ENCODE assay signal across 23 cellular contexts in the genomic region with DNA sequence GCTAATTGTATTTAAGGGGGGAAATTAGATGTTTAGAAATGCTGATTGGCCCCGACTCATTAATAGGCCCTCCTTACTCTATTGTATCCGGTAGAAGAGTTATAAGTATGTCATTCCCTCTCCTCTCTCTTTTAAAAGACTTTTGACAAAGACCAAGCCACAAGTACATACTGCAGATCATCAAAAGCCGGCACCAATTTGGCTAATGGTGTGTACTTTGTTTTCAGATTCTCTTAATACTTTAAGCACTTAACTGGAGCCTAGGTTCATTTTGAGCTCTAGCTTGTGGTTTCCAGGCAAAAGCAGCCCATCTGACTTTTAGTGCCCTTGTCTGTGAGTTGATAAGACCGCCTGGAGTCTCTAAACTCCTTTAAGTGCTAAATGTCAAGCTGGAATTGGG.
DNase-seq lines count a peak whose midpoint lies in the region; ATAC-seq and TF ChIP-seq lines count a peak whose summit lies in the region.
"Had no signal": no experiment of that assay in that cellular context is flagged by ENCODE, and none has a peak within 500 bp of the region (broad histone marks: within the 10 kb centered on the region; RNA-seq: fewer than 3 reads in every experiment).

No MANE protein-coding gene starts in this region.

- peak overlapping the region; percentile 76 for H3K27ac ChIP-seq in cardiac muscle cell
- H3K27ac ChIP-seq in hepatocyte, result peak overlapping the region; percentile 1
- H3K27ac ChIP-seq: body of pancreas, coronary artery, heart right ventricle, KMS-11, right lobe of liver, vagina had no signal

- WGBS in hepatocyte (ENCODE audit: low lambda C conversion rate, missing lambda C conversion rate), result 19% methylated on average over 4 of the region's 4 CpGs

- H3K27me3 Mint-ChIP-seq in type B pancreatic cell, result no peaks in the 10 kb centered on the region
- H3K27me3 Mint-ChIP-seq in T-helper 2 cell treated with Interferon-gamma antibody and Interleukin-4, amounts not matched to agents 5 μg/mL and 100 μg/mL, for 36 hours (ENCODE audit: low read depth), result no peaks in the 10 kb centered on the region
- H3K27me3 Mint-ChIP-seq: activated CD8-positive, alpha-beta memory T cell treated with anti-CD3 and anti-CD28 coated beads, Interleukin-2, amount 10 ng/mL, durations not matched to agents 7 days and 5 days had no signal

- H3K4me3 Mint-ChIP-seq in type B pancreatic cell, result no peak overlapping the region
- H3K4me3 Mint-ChIP-seq in T-helper 2 cell treated with Interferon-gamma antibody and Interleukin-4, amounts not matched to agents 5 μg/mL and 100 μg/mL, for 36 hours, result no peak overlapping the region
- H3K4me3 Mint-ChIP-seq: activated CD4-positive, alpha-beta T cell treated with anti-CD3 and anti-CD28 coated beads for 36 hours; activated CD8-positive, alpha-beta memory T cell treated with anti-CD3 and anti-CD28 coated beads, Interleukin-2, amount 10 ng/mL, durations not matched to agents 7 days and 5 days; activated T-helper 17 cell treated with anti-CD3 and anti-CD28 coated beads, Interleukin-2, amount 50 U/mL, for 72 hours; B cell; H9 had no signal

- H3K4me2 ChIP-seq in hepatocyte, result no peak overlapping the region
- H3K4me2 ChIP-seq: KMS-11 had no signal

- H3K79me2 ChIP-seq in hepatocyte, result no peaks in the 10 kb centered on the region

- ATAC-seq in left ventricle myocardium superior, result no peak
- ATAC-seq: activated CD4-positive, alpha-beta T cell treated with anti-CD3 and anti-CD28 coated beads for 36 hours; activated CD8-positive, alpha-beta memory T cell treated with anti-CD3 and anti-CD28 coated beads, Interleukin-2, amount 10 ng/mL, durations not matched to agents 7 days and 5 days; activated T-helper 17 cell treated with anti-CD3 and anti-CD28 coated beads, Interleukin-2, amount 50 U/mL, for 72 hours; body of pancreas; heart right ventricle; right lobe of liver had no signal

- no peaks in the 10 kb centered on the region for H3K36me3 Mint-ChIP-seq in type B pancreatic cell
- H3K36me3 Mint-ChIP-seq in T-helper 2 cell treated with Interferon-gamma antibody and Interleukin-4, amounts not matched to agents 5 μg/mL and 100 μg/mL, for 36 hours (ENCODE audit: low read depth), result no peaks in the 10 kb centered on the region
- H3K36me3 Mint-ChIP-seq: activated CD8-positive, alpha-beta memory T cell treated with anti-CD3 and anti-CD28 coated beads, Interleukin-2, amount 10 ng/mL, durations not matched to agents 7 days and 5 days had no signal

- peaks cover 24% of the 10 kb centered on the region for H3K4me1 Mint-ChIP-seq in type B pancreatic cell (ENCODE audit: unreplicated experiment)
- no peaks in the 10 kb centered on the region for H3K4me1 Mint-ChIP-seq in T-helper 2 cell treated with Interferon-gamma antibody and Interleukin-4, amounts not matched to agents 5 μg/mL and 100 μg/mL, for 36 hours (ENCODE audit: low read depth)
- H3K4me1 Mint-ChIP-seq: activated CD4-positive, alpha-beta T cell treated with anti-CD3 and anti-CD28 coated beads for 36 hours; activated CD8-positive, alpha-beta memory T cell treated with anti-CD3 and anti-CD28 coated beads, Interleukin-2, amount 10 ng/mL, durations not matched to agents 7 days and 5 days; activated T-helper 17 cell treated with anti-CD3 and anti-CD28 coated beads, Interleukin-2, amount 50 U/mL, for 72 hours; B cell had no signal

- H2AFZ ChIP-seq in hepatocyte, result no peak overlapping the region

- no peak for TF ChIP-seq CTCF in cardiac muscle cell (IDR thresholded peaks at IDR 0.05; ENCODE audit: low read depth, low read length)
- TF ChIP-seq CTCF in hepatocyte (IDR thresholded peaks at IDR 0.05; ENCODE audit: poor library complexity), result no peak
- peak; percentile 35 for TF ChIP-seq CTCF in type B pancreatic cell (conservative IDR thresholded peaks at IDR 0.05)

- no peaks in the 10 kb centered on the region for H3K9me2 ChIP-seq in hepatocyte (replicated peaks; ENCODE audit: insufficient read depth)

- H3K4me1 ChIP-seq in cardiac muscle cell (ENCODE audit: low read depth), result peaks cover 30% of the 10 kb centered on the region
- H3K4me1 ChIP-seq in hepatocyte (ENCODE audit: insufficient read depth), result peaks cover 6% of the 10 kb centered on the region
- H3K4me1 ChIP-seq: body of pancreas, heart right ventricle, right lobe of liver, vagina had no signal

- H3K27me3 ChIP-seq in cardiac muscle cell (no peaks in the 10 kb centered on the region), hepatocyte (no peaks in the 10 kb centered on the region)
- H3K27me3 ChIP-seq: body of pancreas, heart right ventricle, right lobe of liver, vagina had no signal

- H3K4me3 ChIP-seq in cardiac muscle cell (no peak overlapping the region), hepatocyte (no peak overlapping the region)
- H3K4me3 ChIP-seq: body of pancreas, coronary artery, heart right ventricle, lung, right lobe of liver, vagina had no signal

- H3K9me3 ChIP-seq in cardiac muscle cell (ENCODE audit: low read depth) (no peaks in the 10 kb centered on the region), hepatocyte (ENCODE audit: low read depth) (no peaks in the 10 kb centered on the region)
- H3K9me3 ChIP-seq: body of pancreas, heart right ventricle, right lobe of liver, vagina had no signal

- H3K9me3 Mint-ChIP-seq in type B pancreatic cell, result no peaks in the 10 kb centered on the region
- no peaks in the 10 kb centered on the region for H3K9me3 Mint-ChIP-seq in T-helper 2 cell treated with Interferon-gamma antibody and Interleukin-4, amounts not matched to agents 5 μg/mL and 100 μg/mL, for 36 hours
- H3K9me3 Mint-ChIP-seq: activated T-helper 17 cell treated with anti-CD3 and anti-CD28 coated beads, Interleukin-2, amount 50 U/mL, for 72 hours; H9 had no signal

- DNase-seq in cardiac muscle cell (ENCODE audit: low read depth in 1 of 2, low spot score in 1 of 2) (peak in 1 of 2 donors; percentile 91), left ventricle myocardium superior (no peak), NCI-H748 treated with DMSO at 0.1 percent for 48 hours (lab: John Stamatoyannopoulos, UW) (peak; percentile 71), hepatocyte (ENCODE audit: low spot score) (no peak), type B pancreatic cell (ENCODE audit: extremely low spot score, unreplicated experiment) (no peak), putamen (ENCODE audit: low spot score) (no peak)
- no peak for DNase-seq in activated CD8-positive, alpha-beta memory T cell treated with anti-CD3 and anti-CD28 coated beads for 24 hours
- DNase-seq in T-helper 2 cell treated with Interferon-gamma antibody and Interleukin-4, amounts not matched to agents 5 μg/mL and 100 μg/mL, for 36 hours (ENCODE audit: low spot score), result no peak
- DNase-seq: 8988T; activated CD4-positive, alpha-beta T cell treated with anti-CD3 and anti-CD28 coated beads for 36 hours; activated CD8-positive, alpha-beta memory T cell treated with anti-CD3 and anti-CD28 coated beads, Interleukin-2, amount 10 ng/mL, durations not matched to agents 7 days and 5 days; body of pancreas; H9; heart right ventricle; right lobe of liver; RPMI8226; stimulated activated CD4-positive, alpha-beta T cell treated with anti-CD3 and anti-CD28 coated beads, Interleukin-15, amount 100 ng/mL, for 24 hours had no signal

- H3K36me3 ChIP-seq in cardiac muscle cell (no peaks in the 10 kb centered on the region), hepatocyte (replicated peaks; ENCODE audit: insufficient read depth, low read depth) (no peaks in the 10 kb centered on the region)
- H3K36me3 ChIP-seq: heart right ventricle, right lobe of liver, vagina had no signal

- intact Hi-C loops in left ventricle myocardium superior (cut with micrococcal nuclease), result no loop called here

- peak overlapping the region; percentile 14 for H3K27ac Mint-ChIP-seq in type B pancreatic cell
- no peak overlapping the region for H3K27ac Mint-ChIP-seq in T-helper 2 cell treated with Interferon-gamma antibody and Interleukin-4, amounts not matched to agents 5 μg/mL and 100 μg/mL, for 36 hours
- H3K27ac Mint-ChIP-seq: activated CD4-positive, alpha-beta T cell treated with anti-CD3 and anti-CD28 coated beads for 36 hours; activated CD8-positive, alpha-beta memory T cell treated with anti-CD3 and anti-CD28 coated beads, Interleukin-2, amount 10 ng/mL, durations not matched to agents 7 days and 5 days; activated T-helper 17 cell treated with anti-CD3 and anti-CD28 coated beads, Interleukin-2, amount 50 U/mL, for 72 hours; B cell; H9 had no signal

- H4K20me1 ChIP-seq in hepatocyte (ENCODE audit: insufficient read depth, poor library complexity, severe bottlenecking), result no peaks in the 10 kb centered on the region
